In the genomic region with DNA sequence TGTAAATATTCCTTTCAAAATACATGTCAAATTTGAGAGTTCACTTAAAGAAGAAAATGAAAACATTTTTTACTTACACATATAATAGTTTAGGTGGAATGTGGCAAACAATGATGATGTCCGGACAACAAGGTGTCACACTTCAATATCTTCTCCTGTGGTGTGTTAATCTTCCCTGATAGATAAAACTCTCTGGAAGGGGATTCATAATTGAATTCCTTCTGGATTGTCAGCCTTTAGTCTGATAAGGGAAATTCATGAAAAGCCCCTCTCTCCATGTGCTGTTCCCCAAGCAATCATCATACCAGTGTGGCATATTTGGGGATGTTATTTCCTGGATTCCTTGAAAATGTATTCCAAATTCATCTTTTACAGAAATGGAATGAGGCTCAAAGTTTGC, we compare ENCODE assay signal across 10 cellular contexts. TPM values are rescaled to one million over a fixed set of nuclear protein-coding genes. Genes with fewer than 3 reads are reported as not detected.
DNase-seq lines count a peak whose midpoint lies in the region; ATAC-seq and TF ChIP-seq lines count a peak whose summit lies in the region.
"Had no signal": no experiment of that assay in that cellular context is flagged by ENCODE, and none has a peak within 500 bp of the region (broad histone marks: within the 10 kb centered on the region; RNA-seq: fewer than 3 reads in every experiment).

No MANE protein-coding gene starts in this region.

- H3K4me3 ChIP-seq in lower lobe of right lung (no peak overlapping the region), thyroid gland (replicated peaks in 1 of 3) (no peak overlapping the region), suprapubic skin (no peak overlapping the region), left lung (no peak overlapping the region)

- intact Hi-C loops in lower lobe of right lung (cut with DNase I) (loop anchor here (10.0 kb wide), 1 partner anchor 62 kb away; a partner anchor contains a TSS), thyroid gland (cut with DNase I) (no loop called here), left lung (cut with DNase I) (no loop called here)

- peaks cover 19% of the 10 kb centered on the region for H3K36me3 Mint-ChIP-seq in activated naive CD4-positive, alpha-beta T cell treated with anti-CD3 and anti-CD28 coated beads, Interleukin-2, amount 10 ng/mL, durations not matched to agents 7 days and 5 days
- peaks cover 16% of the 10 kb centered on the region for H3K36me3 Mint-ChIP-seq in activated T-helper 17 cell treated with anti-CD3 and anti-CD28 coated beads, Interleukin-2, amount 50 U/mL, for 72 hours (ENCODE audit: low read depth)

- ATAC-seq in activated T-helper 17 cell treated with anti-CD3 and anti-CD28 coated beads, Interleukin-2, amount 50 U/mL, for 72 hours (replicated peaks): no peak
- ATAC-seq in lower lobe of right lung: no peak
- no peak for ATAC-seq in left lung

- TF ChIP-seq CTCF in lower lobe of right lung (IDR thresholded peaks at IDR 0.05) (no peak), thyroid gland (IDR thresholded peaks at IDR 0.05) (no peak), suprapubic skin (IDR thresholded peaks at IDR 0.05) (no peak), left lung (IDR thresholded peaks at IDR 0.05) (no peak)

- H3K9me3 ChIP-seq in lower lobe of right lung: no peaks in the 10 kb centered on the region
- H3K9me3 ChIP-seq in thyroid gland: no peaks in the 10 kb centered on the region
- H3K9me3 ChIP-seq in suprapubic skin: no peaks in the 10 kb centered on the region
- no peaks in the 10 kb centered on the region for H3K9me3 ChIP-seq in left lung

- peaks cover 14% of the 10 kb centered on the region for H3K27me3 Mint-ChIP-seq in activated naive CD4-positive, alpha-beta T cell treated with anti-CD3 and anti-CD28 coated beads, Interleukin-2, amount 10 ng/mL, durations not matched to agents 7 days and 5 days
- H3K27me3 Mint-ChIP-seq in activated T-helper 17 cell treated with anti-CD3 and anti-CD28 coated beads, Interleukin-2, amount 50 U/mL, for 72 hours: no peaks in the 10 kb centered on the region

- H3K27ac ChIP-seq in lower lobe of right lung: peak overlapping the region; percentile 100
- H3K27ac ChIP-seq in thyroid gland: peak overlapping the region in 2 of 3 donors; percentile 100
- no peak overlapping the region for H3K27ac ChIP-seq in suprapubic skin
- H3K27ac ChIP-seq in left lung: peak overlapping the region in 1 of 2 donors; percentile 91

- H3K27me3 ChIP-seq in lower lobe of right lung (ENCODE audit: low read depth) (no peaks in the 10 kb centered on the region), thyroid gland (no peaks in the 10 kb centered on the region), suprapubic skin (no peaks in the 10 kb centered on the region), left lung (no peaks in the 10 kb centered on the region)

- peaks cover 39% of the 10 kb centered on the region for H3K4me1 ChIP-seq in lower lobe of right lung
- H3K4me1 ChIP-seq in thyroid gland: peaks cover 20 to 28% of the 10 kb centered on the region in 2 donors
- peaks cover 41% of the 10 kb centered on the region for H3K4me1 ChIP-seq in suprapubic skin
- H3K4me1 ChIP-seq in left lung: peaks cover 24 to 40% of the 10 kb centered on the region in 2 donors

- H3K9me3 Mint-ChIP-seq in activated naive CD4-positive, alpha-beta T cell treated with anti-CD3 and anti-CD28 coated beads, Interleukin-2, amount 10 ng/mL, durations not matched to agents 7 days and 5 days: no peaks in the 10 kb centered on the region
- no peaks in the 10 kb centered on the region for H3K9me3 Mint-ChIP-seq in activated T-helper 17 cell treated with anti-CD3 and anti-CD28 coated beads, Interleukin-2, amount 50 U/mL, for 72 hours

- no peak for DNase-seq in activated naive CD4-positive, alpha-beta T cell treated with anti-CD3 and anti-CD28 coated beads, Interleukin-2, amount 10 ng/mL, durations not matched to agents 7 days and 5 days
- no peak for DNase-seq in activated naive CD4-positive, alpha-beta T cell treated with Interleukin-2 at 50 U/mL for 16 hours
- DNase-seq in lower lobe of right lung (no peak), thyroid gland (no peak), suprapubic skin (ENCODE audit: low spot score in 2 of 2) (no peak), left lung (no peak), cerebellum (ENCODE audit: low spot score) (no peak)
- DNase-seq: MV-4-11; stimulated activated naive CD4-positive, alpha-beta T cell treated with Interleukin-2 at 50 U/mL for 16 hours had no signal

- H3K36me3 ChIP-seq in lower lobe of right lung (no peaks in the 10 kb centered on the region), thyroid gland (no peaks in the 10 kb centered on the region), suprapubic skin (no peaks in the 10 kb centered on the region), left lung (no peaks in the 10 kb centered on the region)

- no peak for TF ChIP-seq POLR2A in thyroid gland (IDR thresholded peaks at IDR 0.05)
- TF ChIP-seq POLR2A in suprapubic skin (IDR thresholded peaks at IDR 0.05): no peak

- CTCF ChIA-PET in activated naive CD4-positive, alpha-beta T cell treated with anti-CD3 and anti-CD28 coated beads, Interleukin-2, amount 10 ng/mL, durations not matched to agents 7 days and 5 days (lab: Charles Lee): interaction anchor here (1.0 to 2.5 kb wide), 4 partner anchors 12 to 87 kb away, joined by 3 to 8 read pairs (median 4); no protein-coding TSS in a partner anchor

- peaks cover 44% of the 10 kb centered on the region for H3K4me1 Mint-ChIP-seq in activated naive CD4-positive, alpha-beta T cell treated with anti-CD3 and anti-CD28 coated beads, Interleukin-2, amount 10 ng/mL, durations not matched to agents 7 days and 5 days
- H3K4me1 Mint-ChIP-seq in activated T-helper 17 cell treated with anti-CD3 and anti-CD28 coated beads, Interleukin-2, amount 50 U/mL, for 72 hours: peaks cover 23% of the 10 kb centered on the region

- 83 to 87% methylated on average over 1 of the region's 1 CpG for WGBS in thyroid gland, 2 donors
- 81% methylated on average over 1 of the region's 1 CpG for WGBS in suprapubic skin

- TF ChIP-seq EP300 in suprapubic skin (IDR thresholded peaks at IDR 0.05): no peak

- no peak overlapping the region for H3K27ac Mint-ChIP-seq in activated naive CD4-positive, alpha-beta T cell treated with anti-CD3 and anti-CD28 coated beads, Interleukin-2, amount 10 ng/mL, durations not matched to agents 7 days and 5 days
- peak overlapping the region; percentile 80 for H3K27ac Mint-ChIP-seq in activated T-helper 17 cell treated with anti-CD3 and anti-CD28 coated beads, Interleukin-2, amount 50 U/mL, for 72 hours

- peak overlapping the region; percentile 37 for H3K4me3 Mint-ChIP-seq in activated naive CD4-positive, alpha-beta T cell treated with anti-CD3 and anti-CD28 coated beads, Interleukin-2, amount 10 ng/mL, durations not matched to agents 7 days and 5 days
- peak overlapping the region; percentile 82 for H3K4me3 Mint-ChIP-seq in activated T-helper 17 cell treated with anti-CD3 and anti-CD28 coated beads, Interleukin-2, amount 50 U/mL, for 72 hours

RNA-seq across cellular contexts. Expression of a gene that starts 1.0 kb away (rescaled TPM):
- total RNA-seq in activated T-helper 17 cell treated with anti-CD3 and anti-CD28 coated beads, Interleukin-2, amount 50 U/mL, for 72 hours: 10 to 100 TPM; 68.7 to 86.8 TPM
- total RNA-seq in lower lobe of right lung (133 TPM), thyroid gland (100 to 1,000 TPM; 113 to 140 (median 137) TPM), suprapubic skin (100 to 1,000 TPM in 3 of 4 donors, 10 to 100 TPM in 1; 94.1 to 128 (median 113) TPM), left lung (100 to 1,000 TPM; 110 to 123 TPM), cerebellum (49.5 TPM)

RNA-seq across cellular contexts. Expression of a gene that starts 47.2 kb away (rescaled TPM):
- 10 to 100 TPM; 15.5 to 23.0 TPM for total RNA-seq in activated T-helper 17 cell treated with anti-CD3 and anti-CD28 coated beads, Interleukin-2, amount 50 U/mL, for 72 hours
- total RNA-seq in lower lobe of right lung (9.6 TPM), thyroid gland (10 to 100 TPM; 14.2 to 27.7 (median 22.3) TPM), suprapubic skin (10 to 100 TPM; 13.6 to 38.5 (median 29.4) TPM), left lung (10 to 100 TPM; 13.7 to 15.1 TPM), cerebellum (13.9 TPM)

RNA-seq across cellular contexts. Expression of a gene that starts 59.5 kb away (rescaled TPM):
- total RNA-seq in activated T-helper 17 cell treated with anti-CD3 and anti-CD28 coated beads, Interleukin-2, amount 50 U/mL, for 72 hours: 10 to 100 TPM in 1 of 2 donors, 1 to 10 TPM in 1; 4.4 to 11.9 TPM
- total RNA-seq in lower lobe of right lung (61.6 TPM), thyroid gland (100 to 1,000 TPM; 108 to 145 (median 111) TPM), suprapubic skin (10 to 100 TPM; 17.2 to 40.8 (median 32.0) TPM), left lung (10 to 100 TPM; 40.1 to 42.1 TPM), cerebellum (19.7 TPM)
